Comparison of ENCODE assay signal across 10 cellular contexts in genomic region chrX:9997524-9997923, GRCh38. TPM values are rescaled to one million over a fixed set of nuclear protein-coding genes. Genes with fewer than 3 reads are reported as not detected.
A peak's percentile ranks its signal among the peaks of the same experiment; 100 is the strongest.
DNase-seq lines count a peak whose midpoint lies in the region; ATAC-seq, FAIRE-seq and TF ChIP-seq lines count a peak whose summit lies in the region.
"Had no signal": no experiment of that assay in that cellular context is flagged by ENCODE, and none has a peak within 500 bp of the region (broad histone marks: within the 10 kb centered on the region; RNA-seq: fewer than 3 reads in every experiment).

No MANE protein-coding gene starts in this region.

- TF ChIP-seq CTCF in right atrium auricular region (IDR thresholded peaks at IDR 0.05): no peak
- peak in 1 of 3 experiments; percentile 49; a peak in 1 of 6 replicates for TF ChIP-seq CTCF in GM12878 (IDR thresholded peaks at IDR 0.05 in 2 of 3, conservative IDR thresholded peaks at IDR 0.05 in 1 of 3; ENCODE audit: control insufficient read depth in 2 of 3, extremely low read depth in 1 of 3, insufficient read depth in 1 of 3, low read depth in 3 of 3, low read length in 3 of 3)

- POLR2A ChIA-PET in GM12878 (lab: Charles Lee): interaction anchor here (0.9 to 4.8 kb wide), 8 partner anchors 14 to 121 kb away, joined by 3 to 42 read pairs (median 6); no protein-coding TSS in a partner anchor

- H3K9me3 ChIP-seq in right atrium auricular region (no peaks in the 10 kb centered on the region), GM12878 (replicated peaks; ENCODE audit: control insufficient read depth, insufficient read depth, low read length) (no peaks in the 10 kb centered on the region), stomach smooth muscle (ENCODE audit: control insufficient read depth in 2 of 2, low read length in 2 of 2) (no peaks in the 10 kb centered on the region)

- H4K20me1 ChIP-seq in GM12878 (ENCODE audit: control insufficient read depth, insufficient read depth): no peaks in the 10 kb centered on the region

- RAD21 ChIA-PET in GM12878 (lab: Charles Lee; ENCODE audit: unreplicated experiment): interaction anchor here (0.8 to 14.7 kb wide), 27 partner anchors 9 to 193 kb away, joined by 3 to 424 read pairs (median 4); no protein-coding TSS in a partner anchor

- H3K9ac ChIP-seq in GM12878 (ENCODE audit: control insufficient read depth, insufficient read depth, low read length) (no peak overlapping the region), stomach smooth muscle (ENCODE audit: low read length in 2 of 2) (no peak overlapping the region)

- H3K4me1 ChIP-seq in right atrium auricular region (no peaks in the 10 kb centered on the region), GM12878 (ENCODE audit: control insufficient read depth, insufficient read depth, low read length) (peaks cover 9% of the 10 kb centered on the region), stomach smooth muscle (ENCODE audit: control insufficient read depth, insufficient read depth, low read length) (peaks cover 16% of the 10 kb centered on the region)

- SMC1A ChIA-PET in GM12878 (lab: Charles Lee; ENCODE audit: uncharacterized antibody, unreplicated experiment): interaction anchor here (0.7 to 11.5 kb wide), 34 partner anchors 10 to 159 kb away, joined by 3 to 281 read pairs (median 4); partner anchors contain the start of gene CLCN4

- intact Hi-C loops in Right ventricle myocardium superior (cut with DNase I): loop anchor here (5.0 kb wide), 1 partner anchor 120 kb away; no protein-coding TSS in a partner anchor
- intact Hi-C loops in GM12878 (cut with micrococcal nuclease; ENCODE audit: unreplicated experiment): loop anchor here (1.0 to 5.0 kb wide), 4 partner anchors 15 to 170 kb away; no protein-coding TSS in a partner anchor

- no peak for TF ChIP-seq POLR2A in GM12878 (IDR thresholded peaks at IDR 0.05; ENCODE audit: low read depth, low read length)

- in situ Hi-C loops in GM12878 (cut with MboI): loop anchor here (5.0 to 25.0 kb wide), 3 partner anchors 120 to 1115 kb away; partner anchors contain the start of genes HCCS and MID1

- H3K36me3 ChIP-seq in right atrium auricular region (no peaks in the 10 kb centered on the region), GM12878 (ENCODE audit: control insufficient read depth in 2 of 2, insufficient read depth in 2 of 2, low read length in 1 of 2) (no peaks in the 10 kb centered on the region), stomach smooth muscle (ENCODE audit: control insufficient read depth in 2 of 2, insufficient read depth in 2 of 2, low read length in 2 of 2) (no peaks in the 10 kb centered on the region)

- no peak for DNase-seq in Right ventricle myocardium superior
- no peak for DNase-seq in right atrium auricular region (ENCODE audit: low spot score)
- DNase-seq in RPMI8226: peak; percentile 11
- peak; percentile 44 for DNase-seq in GM12878 (ENCODE audit: low read depth, low spot score)
- DNase-seq in NCI-H2171 (lab: John Stamatoyannopoulos, UW): no peak
- DNase-seq in NCI-H2227 (lab: John Stamatoyannopoulos, UW; ENCODE audit: unreplicated experiment): no peak
- DNase-seq: NCI-H524 had no signal

- no peak for FAIRE-seq in GM12878 (lab: Jason Lieb, UNC)

- H3K27me3 ChIP-seq in right atrium auricular region: no peaks in the 10 kb centered on the region
- no peaks in the 10 kb centered on the region for H3K27me3 ChIP-seq in GM12878 (replicated peaks in 1 of 2; ENCODE audit: control insufficient read depth in 2 of 2, insufficient read depth in 2 of 2, low read length in 1 of 2)
- H3K27me3 ChIP-seq in stomach smooth muscle (ENCODE audit: control insufficient read depth in 1 of 2, insufficient read depth in 2 of 2, low read length in 2 of 2): peaks cover 0 to 4% of the 10 kb centered on the region in 2 donors

- H3K79me2 ChIP-seq in GM12878 (ENCODE audit: control insufficient read depth, insufficient read depth, low read length): no peaks in the 10 kb centered on the region

- H3K4me3 ChIP-seq in right atrium auricular region: no peak overlapping the region
- H3K4me3 ChIP-seq in GM12878: no peak overlapping the region
- peak overlapping the region in 1 of 2 donors; percentile 35 for H3K4me3 ChIP-seq in stomach smooth muscle (ENCODE audit: low read length in 2 of 2)

- H2AFZ ChIP-seq in GM12878 (ENCODE audit: control insufficient read depth, low read depth, low read length): no peak overlapping the region; the same call in 1 of the 2 replicates

- BruUV-seq in GM12878 (replicated peaks; lab: Mats Ljungman, UMichigan): no TSS peak

- WGBS in GM12878 (ENCODE audit: insufficient coverage, insufficient replicate concordance, low lambda C conversion rate, missing lambda C conversion rate): 21% methylated on average over 8 of the region's 8 CpGs

- peak; percentile 93 to 96; a peak in 3 of 4 replicates for TF ChIP-seq EP300 in GM12878 (IDR thresholded peaks at IDR 0.05; ENCODE audit: borderline replicate concordance in 1 of 2, control insufficient read depth in 1 of 2, low read depth in 2 of 2, low read length in 2 of 2)

- peak; percentile 45; the same call in 1 of the 2 replicates for TF ChIP-seq RAD21 in GM12878 (IDR thresholded peaks at IDR 0.05; ENCODE audit: insufficient read depth, low read depth, low read length)

- no peak overlapping the region for H3K27ac ChIP-seq in right atrium auricular region
- H3K27ac ChIP-seq in GM12878 (ENCODE audit: control insufficient read depth, insufficient read depth): 0 out of 2 replicates have a peak overlapping the region, but pooled peaks have one; percentile 25
- H3K27ac ChIP-seq in stomach smooth muscle (ENCODE audit: low read length): peak overlapping the region; percentile 31

- H3K4me2 ChIP-seq in GM12878 (ENCODE audit: control insufficient read depth, insufficient read depth): peak overlapping the region; percentile 1; the same call in 1 of the 2 replicates

- ATAC-seq in Right ventricle myocardium superior (ENCODE audit: poor library complexity) (peak; percentile 52), GM12878 (peak; percentile 89), GM18870 (IDR thresholded peaks at IDR 0.05; ENCODE audit: unreplicated experiment) (no peak)

- CTCF ChIA-PET in GM12878 (lab: Yijun Ruan, JAX): interaction anchor here (0.6 to 8.6 kb wide), 35 partner anchors 10 to 321 kb away, joined by 3 to 412 read pairs (median 5); no protein-coding TSS in a partner anchor

TF ChIP-seq in GM12878, 131 proteins besides CTCF, POLR2A, EP300 and RAD21 (continues in another document):
- TF ChIP-seq MTA2 (IDR thresholded peaks at IDR 0.05; ENCODE audit: low read depth): peak; percentile 88
- TF ChIP-seq CEBPZ (IDR thresholded peaks at IDR 0.05; ENCODE audit: low read depth, low read length): no peak
- TF ChIP-seq IRF5 (IDR thresholded peaks at IDR 0.05; ENCODE audit: borderline replicate concordance): no peak
- TF ChIP-seq POLR2AphosphoS5 (IDR thresholded peaks at IDR 0.05; ENCODE audit: low read length): peak; percentile 45; the same call in 1 of the 2 replicates
- no peak for TF ChIP-seq NR2F1 (conservative IDR thresholded peaks at IDR 0.05)

RNA-seq across cellular contexts. Expression of gene CLDN34, which starts 30.4 kb away (rescaled TPM):
- total RNA-seq in Right ventricle myocardium superior (not detected), right atrium auricular region (not detected), GM12878 (2014; rRNA removed) (not detected in 2 replicates), GM12878 (2014; rRNA removed; fragmentation: Illumina TruSeq; extraction: Trizol) (not detected in 2 replicates), GM12878 (2021) (not detected in 2 replicates)
- total RNA-seq in GM12878 (2013; cell fraction: nucleolus; rRNA removed): not detected in 2 replicates
- not detected for polyA plus RNA-seq in GM12878 (2011; ENCODE audit: low read depth)
- polyA plus RNA-seq in GM12878 (2011; rRNA removed) (not detected in 2 replicates), GM12878 (2014; fragmentation: Illumina TruSeq; extraction: Trizol) (not detected in 2 replicates), GM12878 (2014; fragmentation: Nextera tagmentation; extraction: Ambion mirVana) (not detected), GM12878 (2014; rRNA removed) (not detected in 2 replicates), GM12878 (2016; fragmentation: Nextera tagmentation; extraction: Ambion mirVana) (not detected)
- polyA plus RNA-seq in GM12878 (2011; cell fraction: cytosol; rRNA removed): not detected in 2 replicates
- not detected in 2 replicates for polyA plus RNA-seq in GM12878 (2011; cell fraction: nucleus; rRNA removed)
- not detected in 2 replicates for polyA plus RNA-seq in GM12878 (2012)
- polyA minus RNA-seq in GM12878 (2011; rRNA and poly(A)+ RNA removed): not detected in 2 replicates
- not detected in 2 replicates for polyA minus RNA-seq in GM12878 (2011; cell fraction: cytosol; rRNA and poly(A)+ RNA removed)
- not detected in 2 replicates for polyA minus RNA-seq in GM12878 (2011; cell fraction: nucleus; rRNA and poly(A)+ RNA removed)
- polyA plus RNA-seq: adipose tissue had no signal

Comparison
In these comparisons a context has a peak if more than half of its experiments do, and no peak if none do; other contexts are left out.
1. DNase-seq: peak in RPMI8226 (single experiment) and GM12878 (single experiment); none in Right ventricle myocardium superior (single experiment), right atrium auricular region (single experiment), NCI-H2171 (single experiment) and NCI-H2227 (single experiment).
2. H3K27ac ChIP-seq: peak in GM12878 (single experiment) and stomach smooth muscle (single experiment); none in right atrium auricular region (0 of 2).